ENCODE assay signal across 8 cellular contexts in the genomic region with DNA sequence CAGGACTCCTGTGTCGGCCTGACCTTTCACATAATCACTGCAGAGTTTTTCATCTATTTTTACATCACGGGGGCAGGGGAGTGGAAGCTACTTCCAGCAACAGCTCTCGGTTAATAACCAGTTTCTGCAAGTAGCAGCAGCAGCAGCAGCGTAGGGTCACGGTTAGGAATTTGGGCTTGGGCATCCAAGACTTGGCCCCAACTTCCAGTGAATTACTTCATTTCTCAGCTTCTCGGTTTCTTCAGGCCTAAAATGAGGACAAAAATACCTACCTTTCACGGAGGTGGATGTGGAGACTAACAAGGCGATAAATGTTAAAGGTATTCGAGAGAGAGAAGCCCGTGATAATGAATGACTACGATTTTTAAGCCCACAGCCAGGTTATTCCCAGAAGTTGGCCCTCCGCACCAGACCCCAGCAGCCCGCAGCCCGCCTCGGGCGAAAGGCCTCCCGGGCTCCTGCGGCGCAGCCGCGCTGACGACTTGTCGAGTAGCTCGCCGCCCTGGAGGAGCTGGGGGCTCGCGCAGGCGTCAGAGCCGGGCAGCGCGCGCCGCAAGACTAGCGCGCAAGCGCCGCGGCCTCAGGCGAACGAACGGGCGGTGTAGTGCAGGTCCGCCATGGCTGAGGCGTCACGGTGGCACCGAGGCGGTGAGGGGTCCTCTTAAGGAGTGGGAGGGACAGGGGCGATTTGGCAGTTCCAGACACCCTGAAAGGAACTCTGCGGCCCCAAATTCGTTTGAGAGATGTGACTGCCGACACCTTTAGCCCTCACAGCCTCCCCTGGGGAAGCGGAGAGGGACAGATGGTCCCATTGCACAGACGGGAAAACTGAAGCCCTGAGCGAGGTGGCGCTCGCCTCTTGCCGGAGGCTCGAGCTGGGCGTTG. TPM values are rescaled to one million over a fixed set of nuclear protein-coding genes. Genes with fewer than 3 reads are reported as not detected.
A peak's percentile ranks its signal among the peaks of the same experiment; 100 is the strongest.
DNase-seq lines count a peak whose midpoint lies in the region; ATAC-seq and TF ChIP-seq lines count a peak whose summit lies in the region.

Gene PKD2L2 (plus strand): TSS at position 583 of the 885 bp plus-strand sequence. CDS start 35 bp downstream, at position 618.

- peak within 1 kb of the TSS; percentile 91 for H3K4me3 Mint-ChIP-seq in natural killer cell

- no peaks in the 10 kb centered on the region for H3K9me3 Mint-ChIP-seq in natural killer cell

- intact Hi-C loops in natural killer cell (cut with micrococcal nuclease) = loop anchor here (10.0 kb wide), 1 partner anchor 114 kb away; no protein-coding TSS in a partner anchor

- DNase-seq in GM13977 (ENCODE audit: low spot score) (peak; percentile 80), NOMO-1 treated with dmso at 0.1 percent for 144 hours (lab: John Stamatoyannopoulos, UW; ENCODE audit: unreplicated experiment) (peak; percentile 76), fibroblast of mammary gland (ENCODE audit: low read depth) (peak; percentile 86), natural killer cell (peak; percentile 79), SHP77 (lab: John Stamatoyannopoulos, UW) (no peak)
- peak; percentile 86 to 89 for DNase-seq in activated T-cell treated with anti-CD3 and anti-CD28 coated beads, Interleukin-2, amount 50 U/mL, for 48 hours
- peak; percentile 54 to 78 (median 72) for DNase-seq in stimulated activated naive CD4-positive, alpha-beta T cell (lab: John Stamatoyannopoulos, UW)

- H3K27ac Mint-ChIP-seq in natural killer cell = peak within 1 kb of the TSS; percentile 90 to 92

- ATAC-seq in HG02798 (IDR thresholded peaks at IDR 0.05; ENCODE audit: poor library complexity, unreplicated experiment) (peak; percentile 97), natural killer cell (peak; percentile 95 to 99 (median 99))

- TF ChIP-seq CTCF in GM13977 (IDR thresholded peaks at IDR 0.05; ENCODE audit: extremely low read depth, insufficient read depth, missing control alignments) (peak; percentile 29), fibroblast of mammary gland (conservative IDR thresholded peaks at IDR 0.05; ENCODE audit: control insufficient read depth, insufficient read depth, low read depth, low read length) (no peak), natural killer cell (IDR thresholded peaks at IDR 0.05) (no peak)

- peaks cover 0 to 5% of the 10 kb centered on the region in 2 donors for H3K27me3 Mint-ChIP-seq in natural killer cell (ENCODE audit: low read depth in 2 of 2)

- no peaks in the 10 kb centered on the region for H3K36me3 Mint-ChIP-seq in natural killer cell

- in situ Hi-C loops in GM13977 (cut with MboI; ENCODE audit: low pct_unique_long_range_greater_than_20kb, low sequenced_read_pairs, unreplicated experiment) = no loop called here

- peaks cover 12 to 14% of the 10 kb centered on the region in 2 donors for H3K4me1 Mint-ChIP-seq in natural killer cell

- H3K4me3 ChIP-seq in fibroblast of mammary gland (ENCODE audit: control insufficient read depth, low read depth, low read length) = peak within 1 kb of the TSS; percentile 63

RNA-seq across cellular contexts. Expression of gene PKD2L2, which starts in this region (rescaled TPM):
- total RNA-seq in natural killer cell = under 1 TPM in 1 of 3 donors, not detected in 2; 0.78 TPM

Comparison
In these comparisons a context has a peak if more than half of its experiments do, and no peak if none do; other contexts are left out.
1. Peak in DNase-seq and ATAC-seq in natural killer cell; RNA of the gene not detected or under 1 TPM.
2. DNase-seq: peak in GM13977 (single experiment), NOMO-1 treated with dmso at 0.1 percent for 144 hours (single experiment), activated T-cell treated with anti-CD3 and anti-CD28 coated beads, Interleukin-2, amount 50 U/mL, for 48 hours (2 of 2), fibroblast of mammary gland (single experiment) and stimulated activated naive CD4-positive, alpha-beta T cell (6 of 6); none in SHP77 (0 of 2).